Comparison of ENCODE assay signal across 16 cellular contexts in the genomic region with DNA sequence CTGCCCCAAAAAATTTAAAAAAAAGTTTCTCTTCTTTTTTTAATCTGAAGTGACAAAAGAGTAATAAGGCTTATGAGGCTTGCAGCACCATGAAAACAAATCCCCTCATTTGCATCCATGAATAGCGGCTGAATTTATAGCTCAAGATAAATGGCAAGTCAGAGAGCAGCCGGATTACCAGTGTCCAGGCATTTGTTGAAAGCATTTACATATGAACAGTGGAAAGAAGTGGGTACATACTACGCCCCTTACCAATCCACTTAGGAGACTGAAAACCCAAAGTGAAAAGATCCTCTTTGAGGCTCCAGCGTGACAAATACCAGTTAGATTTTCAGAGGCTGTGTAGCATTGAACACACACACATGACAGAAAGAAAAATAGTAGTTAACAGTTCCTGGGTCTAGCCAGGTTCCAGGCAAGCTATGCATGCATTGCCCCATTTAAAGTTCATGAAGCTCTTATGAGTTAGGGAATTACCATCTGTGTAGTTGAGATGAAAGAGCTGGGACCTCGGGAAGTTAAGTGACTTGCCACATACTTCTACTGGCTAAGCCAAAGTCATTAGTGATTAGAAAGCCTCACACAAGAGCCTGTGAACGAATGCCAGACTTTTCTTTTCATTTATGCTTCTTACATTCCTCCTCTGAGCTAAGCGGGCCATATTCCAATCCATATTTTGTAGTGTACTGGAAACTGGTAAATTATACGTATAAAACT. TPM values are rescaled to one million over a fixed set of nuclear protein-coding genes. Genes with fewer than 3 reads are reported as not detected.
DNase-seq lines count a peak whose midpoint lies in the region; ATAC-seq and TF ChIP-seq lines count a peak whose summit lies in the region.
"Had no signal": no experiment of that assay in that cellular context is flagged by ENCODE, and none has a peak within 500 bp of the region (broad histone marks: within the 10 kb centered on the region; RNA-seq: fewer than 3 reads in every experiment).

No MANE protein-coding gene starts in this region.

- H3K27ac ChIP-seq in HEK293 (ENCODE audit: extremely low read depth, low read depth, low read length) (no peak overlapping the region), iPS-20b (ENCODE audit: low read length) (no peak overlapping the region), neuronal stem cell (replicated peaks; ENCODE audit: low read length) (no peak overlapping the region)
- H3K27ac ChIP-seq: SJCRH30 had no signal

- no peak overlapping the region for H2BK15ac ChIP-seq in neuronal stem cell (ENCODE audit: low read length)

- no peak overlapping the region for H3K23ac ChIP-seq in neuronal stem cell (ENCODE audit: low read depth, low read length, poor library complexity)

- H3K4ac ChIP-seq in neuronal stem cell (ENCODE audit: low read length), result no peak overlapping the region

- CTCF ChIA-PET in HEK293 (lab: Yijun Ruan, JAX), result interaction anchor here (0.5 to 2.9 kb wide), 10 partner anchors 8 to 588 kb away, joined by 3 to 18 read pairs (median 4); no protein-coding TSS in a partner anchor

- no peak overlapping the region for H3K14ac ChIP-seq in neuronal stem cell (ENCODE audit: low read length)

- WGBS in neuronal stem cell (ENCODE audit: extremely low coverage in 2 of 2, insufficient read length in 2 of 2, insufficient replicate concordance in 1 of 2), 2 donors, result no CpG with 5 or more reads among the region's 8 CpGs

- no peak overlapping the region for H2BK120ac ChIP-seq in neuronal stem cell (ENCODE audit: low read depth, low read length)

- no peak overlapping the region for H3K18ac ChIP-seq in neuronal stem cell (ENCODE audit: low read length)

- H2AFZ ChIP-seq in neuronal stem cell (ENCODE audit: low read length), result no peak overlapping the region

- POLR2A ChIA-PET in HEK293 (lab: Yijun Ruan, JAX), result no interaction called here

- no peak overlapping the region for H4K91ac ChIP-seq in neuronal stem cell (ENCODE audit: low read depth, low read length, poor library complexity)

- H3K4me1 ChIP-seq in HEK293 (ENCODE audit: control insufficient read depth, insufficient read depth, low read length) (peaks cover 27% of the 10 kb centered on the region), iPS-20b (ENCODE audit: insufficient read depth, low read length) (peaks cover 30% of the 10 kb centered on the region), neuronal stem cell (ENCODE audit: control insufficient read depth in 2 of 2, insufficient read depth in 1 of 2, low read depth in 1 of 2, low read length in 2 of 2) (peaks cover 13 to 32% of the 10 kb centered on the region in 2 donors)

- no peak for TF ChIP-seq CTCF in HEK293 (tag by site-specific recombination; IDR thresholded peaks at IDR 0.05)
- TF ChIP-seq CTCF in astrocyte of the spinal cord (IDR thresholded peaks at IDR 0.05; ENCODE audit: low read depth, low read length), result no peak

- H3K4me3 ChIP-seq in HEK293 (ENCODE audit: low read depth, low read length) (no peak overlapping the region), astrocyte of the spinal cord (ENCODE audit: low read depth, low read length) (no peak overlapping the region), iPS-20b (ENCODE audit: low read length) (peak overlapping the region; percentile 44), neuronal stem cell (ENCODE audit: low read length in 2 of 2) (peak overlapping the region in 1 of 2 donors; percentile 7)

- H3K9me3 ChIP-seq in HEK293 (ENCODE audit: control insufficient read depth, insufficient read depth, low read depth, low read length), result no peaks in the 10 kb centered on the region
- H3K9me3 ChIP-seq in iPS-20b (ENCODE audit: insufficient read depth, low read depth, low read length), result no peaks in the 10 kb centered on the region
- peaks cover 2 to 3% of the 10 kb centered on the region in 2 donors for H3K9me3 ChIP-seq in neuronal stem cell (replicated peaks in 1 of 2; ENCODE audit: control insufficient read depth in 2 of 2, insufficient read depth in 1 of 2, low read depth in 1 of 2, low read length in 2 of 2)
- H3K9me3 ChIP-seq: SJCRH30 had no signal

- no peaks in the 10 kb centered on the region for H3K27me3 ChIP-seq in iPS-20b (ENCODE audit: insufficient read depth, low read length)
- H3K27me3 ChIP-seq in neuronal stem cell (ENCODE audit: control insufficient read depth in 3 of 3, insufficient read depth in 3 of 3, low read depth in 1 of 3, low read length in 3 of 3), result no peaks in the 10 kb centered on the region
- H3K27me3 ChIP-seq: SJCRH30 had no signal

- no peaks in the 10 kb centered on the region for H3K79me1 ChIP-seq in neuronal stem cell (ENCODE audit: low read depth, low read length)

- ATAC-seq in HG02970 (IDR thresholded peaks at IDR 0.05; ENCODE audit: low FRiP score, unreplicated experiment), result no peak
- no peak for ATAC-seq in GM21529 (IDR thresholded peaks at IDR 0.05; ENCODE audit: unreplicated experiment)
- no peak for ATAC-seq in HG02973 (IDR thresholded peaks at IDR 0.05; ENCODE audit: unreplicated experiment)
- ATAC-seq: natural killer cell treated with Interleukin-12 subunit alpha and Interleukin-12 subunit beta and Interleukin-15 and Interleukin-18, amount 100 ng/mL, for 72 hours had no signal

- H2AK5ac ChIP-seq in neuronal stem cell (ENCODE audit: low read depth, low read length), result no peak overlapping the region

- DNase-seq in astrocyte of the spinal cord (ENCODE audit: low read depth, low spot score), result peak; percentile 48
- DNase-seq in neuronal stem cell (ENCODE audit: low spot score), result peak; percentile 24
- no peak for DNase-seq in NCI-H1105 (lab: John Stamatoyannopoulos, UW)
- DNase-seq: activated naive CD4-positive, alpha-beta T cell treated with anti-CD3 and anti-CD28 coated beads, Interleukin-2, amount 10 ng/mL, durations not matched to agents 7 days and 5 days; effector CD4-positive, alpha-beta T cell; NCI-H1694; NCI-H2227 treated with DMSO at 0.1 percent for 48 hours; substantia nigra; T-helper 9 cell had no signal

- H2BK5ac ChIP-seq in neuronal stem cell (ENCODE audit: low read length), result no peak overlapping the region

- no peak overlapping the region for H4K8ac ChIP-seq in neuronal stem cell (ENCODE audit: low read depth, low read length)

- in situ Hi-C loops in astrocyte of the spinal cord (cut with HindIII; ENCODE audit: low sequenced_read_pairs), result no loop called here

- no peak overlapping the region for H2BK12ac ChIP-seq in neuronal stem cell (ENCODE audit: low read length)

- H3K36me3 ChIP-seq in HEK293 (ENCODE audit: control insufficient read depth in 2 of 2, insufficient read depth in 1 of 2, low read length in 2 of 2) (no peaks in the 10 kb centered on the region), iPS-20b (ENCODE audit: insufficient read depth, low read depth, low read length) (no peaks in the 10 kb centered on the region), neuronal stem cell (replicated peaks in 1 of 2; ENCODE audit: control insufficient read depth in 2 of 2, insufficient read depth in 2 of 2, low read length in 2 of 2) (peaks cover 0 to 6% of the 10 kb centered on the region in 2 donors)
- H3K36me3 ChIP-seq: SJCRH30 had no signal

- peak overlapping the region; percentile 14; the same call in 1 of the 2 replicates for H3K9ac ChIP-seq in iPS-20b (ENCODE audit: low read depth, low read length)
- no peak overlapping the region for H3K9ac ChIP-seq in neuronal stem cell (ENCODE audit: low read depth, low read length, poor library complexity)

- no peak overlapping the region for H3K4me2 ChIP-seq in neuronal stem cell (ENCODE audit: insufficient read depth, low read length, poor library complexity, severe bottlenecking)

TF ChIP-seq in HEK293, 187 proteins besides CTCF, POLR2A, EP300 and RAD21:
- no peak for TF ChIP-seq ZNF324 (tag by site-specific recombination; IDR thresholded peaks at IDR 0.05)
- 0 out of 2 replicates have a peak, but pooled peaks have one; percentile 3 for TF ChIP-seq MZF1 (tag by site-specific recombination; IDR thresholded peaks at IDR 0.05; ENCODE audit: borderline replicate concordance)
TF ChIP-seq in HEK293: peak in this region for 1.

RNA-seq across cellular contexts. Expression of a gene that starts 28.2 kb away (rescaled TPM):
- 21.8 TPM for polyA plus RNA-seq in neuronal stem cell (2013, experiment 1 of 2)
- polyA plus RNA-seq in neuronal stem cell (2013, experiment 2 of 2), result 24.5 TPM
